15 cellular contexts compared by ENCODE assay signal in genomic region chr6:56752534-56752933, GRCh38.
DNase-seq lines count a peak whose midpoint lies in the region; ATAC-seq, FAIRE-seq and TF ChIP-seq lines count a peak whose summit lies in the region.
"Had no signal": no experiment of that assay in that cellular context is flagged by ENCODE, and none has a peak within 500 bp of the region (broad histone marks: within the 10 kb centered on the region; RNA-seq: fewer than 3 reads in every experiment).

No MANE protein-coding gene starts in this region.

- H4K5ac ChIP-seq in IMR-90 (ENCODE audit: low read depth, low read length), result no peak overlapping the region

- H4K91ac ChIP-seq in IMR-90 (ENCODE audit: insufficient read depth, low read depth, low read length), result no peak overlapping the region

- H3K27me3 ChIP-seq in IMR-90 (ENCODE audit: control insufficient read depth, insufficient read depth, low read length), result no peaks in the 10 kb centered on the region
- H3K27me3 ChIP-seq in keratinocyte (ENCODE audit: control insufficient read depth, extremely low read depth, insufficient read depth, low read length), result no peaks in the 10 kb centered on the region
- no peaks in the 10 kb centered on the region for H3K27me3 ChIP-seq in tibial artery
- H3K27me3 ChIP-seq in pancreas, result no peaks in the 10 kb centered on the region
- H3K27me3 ChIP-seq: MG63 had no signal

- peaks cover 23% of the 10 kb centered on the region for H4K20me1 ChIP-seq in IMR-90 (ENCODE audit: insufficient read depth, low read length)
- H4K20me1 ChIP-seq in keratinocyte (ENCODE audit: control insufficient read depth, extremely low read depth, insufficient read depth, low read length), result no peaks in the 10 kb centered on the region

- H2AK5ac ChIP-seq in IMR-90 (ENCODE audit: low read depth, low read length), result no peak overlapping the region

- H2AK9ac ChIP-seq in IMR-90 (replicated peaks; ENCODE audit: low read depth, low read length, poor library complexity), result no peak overlapping the region

- H2BK20ac ChIP-seq in IMR-90 (ENCODE audit: low read depth, low read length), result no peak overlapping the region

- no peak overlapping the region for H4K8ac ChIP-seq in IMR-90 (ENCODE audit: low read depth in 2 of 2, low read length in 2 of 2)

- H2BK120ac ChIP-seq in IMR-90 (ENCODE audit: low read depth, low read length), result no peak overlapping the region

- no peak overlapping the region for H3K27ac ChIP-seq in IMR-90 (ENCODE audit: insufficient read depth, low read length)
- no peak overlapping the region for H3K27ac ChIP-seq in keratinocyte (ENCODE audit: control insufficient read depth, insufficient read depth, low read length)
- H3K27ac ChIP-seq in temporal lobe (ENCODE audit: low read depth, low read length), result peak overlapping the region; percentile 58
- H3K27ac ChIP-seq in tibial artery, result no peak overlapping the region
- no peak overlapping the region for H3K27ac ChIP-seq in pancreas

- H3K79me2 ChIP-seq in keratinocyte (ENCODE audit: control insufficient read depth, insufficient read depth, low read length), result peaks cover 8% of the 10 kb centered on the region

- CTCF ChIA-PET in IMR-90 (lab: Yijun Ruan, JAX), result no interaction called here

- no peak overlapping the region for H3K18ac ChIP-seq in IMR-90 (ENCODE audit: low read depth, low read length)

- H2AFZ ChIP-seq in IMR-90 (replicated peaks; ENCODE audit: low read length, poor library complexity) (no peak overlapping the region), keratinocyte (ENCODE audit: control insufficient read depth, low read length) (no peak overlapping the region)

- intact Hi-C loops in IMR-90 (cut with micrococcal nuclease) (no loop called here), tibial artery (cut with DNase I; ENCODE audit: low total_unique reads) (no loop called here), pancreas (cut with DNase I) (loop anchor here in 1 of 3 donors (10.0 kb wide), 1 partner anchor 118 kb away; no protein-coding TSS in a partner anchor)

- POLR2A ChIA-PET in IMR-90 (lab: Charles Lee; ENCODE audit: unreplicated experiment), result interaction anchor here (0.7 kb wide), 1 partner anchor 96 kb away, joined by 4 read pairs; no protein-coding TSS in a partner anchor

- no TSS peak for BruUV-seq in IMR-90 (replicated peaks; lab: Mats Ljungman, UMichigan)

- FAIRE-seq in keratinocyte (lab: Jason Lieb, UNC) (peak; percentile 26), pancreas (lab: Jason Lieb, UNC) (no peak)

- ATAC-seq in IMR-90 (ENCODE audit: low read depth), result no peak
- ATAC-seq in GM21529 (IDR thresholded peaks at IDR 0.05; ENCODE audit: unreplicated experiment), result no peak
- ATAC-seq in pancreas, result no peak

- H3K56ac ChIP-seq in IMR-90 (ENCODE audit: extremely low read depth, insufficient read depth, low read length), result no peak overlapping the region

- H3K4me3 ChIP-seq in IMR-90 (ENCODE audit: insufficient read depth, low read depth, low read length), result no peak overlapping the region
- no peak overlapping the region for H3K4me3 ChIP-seq in keratinocyte (ENCODE audit: control insufficient read depth in 2 of 3, extremely low read depth in 1 of 3, insufficient read depth in 2 of 3, low read depth in 1 of 3, low read length in 3 of 3)
- H3K4me3 ChIP-seq in tibial artery, result no peak overlapping the region
- no peak overlapping the region for H3K4me3 ChIP-seq in pancreas
- H3K4me3 ChIP-seq: MG63 had no signal

- TF ChIP-seq RAD21 in IMR-90 (IDR thresholded peaks at IDR 0.05; ENCODE audit: low read length), result no peak

- TF ChIP-seq CTCF in IMR-90 (conservative IDR thresholded peaks at IDR 0.05; ENCODE audit: low read depth, low read length), result no peak
- no peak for TF ChIP-seq CTCF in keratinocyte (optimal IDR thresholded peaks at IDR 0.05 in 1 of 3, IDR thresholded peaks at IDR 0.05 in 1 of 3, conservative IDR thresholded peaks at IDR 0.05 in 1 of 3; ENCODE audit: extremely low read depth in 1 of 3, insufficient read depth in 2 of 3, low read length in 3 of 3)
- no peak for TF ChIP-seq CTCF in tibial artery (IDR thresholded peaks at IDR 0.05)
- no peak for TF ChIP-seq CTCF in pancreas (IDR thresholded peaks at IDR 0.05)

- TF ChIP-seq POLR2A in IMR-90 (IDR thresholded peaks at IDR 0.05; ENCODE audit: low read depth, low read length), result no peak

- H3K79me1 ChIP-seq in IMR-90 (ENCODE audit: low read depth in 1 of 2, low read length in 2 of 2), result peaks cover 5 to 65% of the 10 kb centered on the region in 2 experiments; a peak in 2 of 4 replicates

- H3K4ac ChIP-seq in IMR-90 (ENCODE audit: low read depth, low read length), result no peak overlapping the region

- H3K4me2 ChIP-seq in IMR-90 (ENCODE audit: low read depth, low read length) (no peak overlapping the region), keratinocyte (ENCODE audit: control insufficient read depth, extremely low read depth, insufficient read depth, low read depth, low read length) (no peak overlapping the region)

- H3K36me3 ChIP-seq in IMR-90 (ENCODE audit: control insufficient read depth, insufficient read depth, low read length), result no peaks in the 10 kb centered on the region
- H3K36me3 ChIP-seq in keratinocyte (ENCODE audit: control insufficient read depth in 2 of 2, extremely low read depth in 1 of 2, insufficient read depth in 2 of 2, low read length in 2 of 2), result no peaks in the 10 kb centered on the region
- H3K36me3 ChIP-seq in tibial artery, result no peaks in the 10 kb centered on the region
- H3K36me3 ChIP-seq in pancreas, result no peaks in the 10 kb centered on the region
- H3K36me3 ChIP-seq: MG63 had no signal

- H3K14ac ChIP-seq in IMR-90 (replicated peaks; ENCODE audit: low read depth, low read length), result no peak overlapping the region

- H2BK15ac ChIP-seq in IMR-90 (ENCODE audit: low read depth, low read length), result no peak overlapping the region

- peak overlapping the region; percentile 35 for H2BK5ac ChIP-seq in IMR-90 (ENCODE audit: low read depth, low read length, poor library complexity, severe bottlenecking)

- in situ Hi-C loops in IMR-90 (cut with MboI; ENCODE audit: low sequenced_read_pairs), result no loop called here

- no peaks in the 10 kb centered on the region for H3K9me3 ChIP-seq in IMR-90 (ENCODE audit: control insufficient read depth, insufficient read depth, low read length)
- no peaks in the 10 kb centered on the region for H3K9me3 ChIP-seq in keratinocyte (ENCODE audit: control insufficient read depth, low read depth, low read length)
- H3K9me3 ChIP-seq in tibial artery, result no peaks in the 10 kb centered on the region
- H3K9me3 ChIP-seq in pancreas, result no peaks in the 10 kb centered on the region
- H3K9me3 ChIP-seq: MG63 had no signal

- peaks cover 29% of the 10 kb centered on the region for H3K4me1 ChIP-seq in IMR-90 (ENCODE audit: control insufficient read depth, insufficient read depth, low read length)
- peaks cover 49% of the 10 kb centered on the region for H3K4me1 ChIP-seq in keratinocyte (ENCODE audit: control insufficient read depth, extremely low read depth, insufficient read depth, low read length)
- peaks cover 0 to 87% (median 19%) of the 10 kb centered on the region in 4 donors for H3K4me1 ChIP-seq in tibial artery
- H3K4me1 ChIP-seq in pancreas, result peaks cover 0 to 6% (median 0%) of the 10 kb centered on the region in 3 donors

- WGBS in IMR-90 (ENCODE audit: extremely low coverage in 2 of 2, insufficient read length in 1 of 2), 2 experiments, result no CpG with 5 or more reads among the region's 4 CpGs
- whole genome bisulfite sequencing in pancreas, 2 donors, result 89 to 90% methylated on average over 4 of the region's 4 CpGs

- DNase-seq in H4 (ENCODE audit: low spot score) (peak; percentile 42), IMR-90 (peak; percentile 38), keratinocyte (ENCODE audit: low read depth, low spot score) (no peak), tibial artery (no peak), pancreas (no peak)
- DNase-seq: Calu3; CD4-positive, CD25-positive, alpha-beta regulatory T cell; NCI-H1105; NCI-H1694; NCI-H2107; NCI-H526; SHP77 treated with DMSO at 0.1 percent for 48 hours had no signal

- H3K9ac ChIP-seq in IMR-90 (ENCODE audit: low read depth, low read length) (no peak overlapping the region), keratinocyte (ENCODE audit: control insufficient read depth, extremely low read depth, insufficient read depth, low read length) (no peak overlapping the region)

- H3K9me1 ChIP-seq in IMR-90 (ENCODE audit: insufficient read depth, low read length) (peaks cover 13% of the 10 kb centered on the region), keratinocyte (ENCODE audit: control insufficient read depth, extremely low read depth, insufficient read depth, low read length) (peaks cover 3% of the 10 kb centered on the region)

- dilution Hi-C loops in IMR-90 (cut with HindIII; ENCODE audit: low sequenced_read_pairs, unreplicated experiment) (no loop called here), keratinocyte (cut with MboI; ENCODE audit: extremely low pct_ligation_motif_present, low sequenced_read_pairs) (no loop called here)

- H3K23ac ChIP-seq in IMR-90 (ENCODE audit: low read depth, low read length), result no peak overlapping the region

TF ChIP-seq in IMR-90, 13 proteins besides CTCF, POLR2A, EP300 and RAD21:
- no peak for TF ChIP-seq NFE2L2 (IDR thresholded peaks at IDR 0.05; ENCODE audit: low read depth, low read length)
- no peak for TF ChIP-seq RCOR1 (IDR thresholded peaks at IDR 0.05; ENCODE audit: insufficient replicate concordance, low read length)
- no peak for TF ChIP-seq CHD1 (IDR thresholded peaks at IDR 0.05; ENCODE audit: low read depth, low read length)
- TF ChIP-seq FOS (IDR thresholded peaks at IDR 0.05; ENCODE audit: low read depth, low read length), result no peak
- no peak for TF ChIP-seq RFX5 (IDR thresholded peaks at IDR 0.05; ENCODE audit: low read depth, low read length)
- no peak for TF ChIP-seq MAFK (IDR thresholded peaks at IDR 0.05; ENCODE audit: low read depth, low read length)
- no peak for TF ChIP-seq BHLHE40 (IDR thresholded peaks at IDR 0.05; ENCODE audit: low read depth, low read length)
- no peak for TF ChIP-seq MAZ (IDR thresholded peaks at IDR 0.05; ENCODE audit: borderline replicate concordance, low read depth, low read length)
- no peak for TF ChIP-seq CEBPB (IDR thresholded peaks at IDR 0.05; ENCODE audit: low read depth, low read length)
- TF ChIP-seq ELK1 (IDR thresholded peaks at IDR 0.05; ENCODE audit: borderline replicate concordance, low read depth, low read length), result no peak

Comparison
In these comparisons a context has a peak if more than half of its experiments do, and no peak if none do; other contexts are left out.
1. DNase-seq: peak in H4 (single experiment) and IMR-90 (single experiment); none in keratinocyte (single experiment), tibial artery (0 of 2) and pancreas (0 of 6).